ENCODE assay signal across 2 cellular contexts in the genomic region with DNA sequence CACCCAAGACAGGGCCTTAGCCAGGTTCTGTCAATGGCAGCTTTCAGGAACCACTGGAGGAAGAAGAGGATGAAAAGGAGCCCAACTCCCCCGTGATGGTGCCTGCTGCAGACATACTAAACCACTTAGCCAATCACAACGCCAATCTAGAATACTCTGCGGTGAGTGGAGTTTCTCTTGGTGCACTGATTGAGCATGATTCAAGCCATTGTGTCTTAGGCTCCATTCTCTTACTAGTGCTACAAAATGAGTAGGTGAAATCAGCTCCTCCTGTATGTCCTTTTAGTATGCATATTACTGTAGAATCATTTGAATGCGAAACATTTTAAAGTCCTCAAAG.
TF ChIP-seq lines count a peak whose summit lies in the region.

No MANE protein-coding gene starts in this region.

TF ChIP-seq in SK-N-SH, 30 proteins besides CTCF, POLR2A, EP300 and RAD21 (continued from another document):
- TF ChIP-seq, protein P1, sequence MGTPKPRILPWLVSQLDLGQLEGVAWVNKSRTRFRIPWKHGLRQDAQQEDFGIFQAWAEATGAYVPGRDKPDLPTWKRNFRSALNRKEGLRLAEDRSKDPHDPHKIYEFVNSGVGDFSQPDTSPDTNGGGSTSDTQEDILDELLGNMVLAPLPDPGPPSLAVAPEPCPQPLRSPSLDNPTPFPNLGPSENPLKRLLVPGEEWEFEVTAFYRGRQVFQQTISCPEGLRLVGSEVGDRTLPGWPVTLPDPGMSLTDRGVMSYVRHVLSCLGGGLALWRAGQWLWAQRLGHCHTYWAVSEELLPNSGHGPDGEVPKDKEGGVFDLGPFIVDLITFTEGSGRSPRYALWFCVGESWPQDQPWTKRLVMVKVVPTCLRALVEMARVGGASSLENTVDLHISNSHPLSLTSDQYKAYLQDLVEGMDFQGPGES (IDR thresholded peaks at IDR 0.05; ENCODE audit: low read depth, low read length) = no peak
- TF ChIP-seq FOXJ3 (CRISPR knock-in tag; IDR thresholded peaks at IDR 0.05) (no peak), POLR2AphosphoS5 (IDR thresholded peaks at IDR 0.05; ENCODE audit: low read depth, low read length) (no peak), YY1 (IDR thresholded peaks at IDR 0.05; ENCODE audit: low read depth) (no peak), NFIC (IDR thresholded peaks at IDR 0.05; ENCODE audit: borderline replicate concordance) (no peak), TCF12 (IDR thresholded peaks at IDR 0.05) (no peak), NRF1 (IDR thresholded peaks at IDR 0.05; ENCODE audit: low read depth, low read length) (no peak), MEF2A (IDR thresholded peaks at IDR 0.05; ENCODE audit: borderline replicate concordance, low read depth) (no peak)
- TF ChIP-seq, protein P2, sequence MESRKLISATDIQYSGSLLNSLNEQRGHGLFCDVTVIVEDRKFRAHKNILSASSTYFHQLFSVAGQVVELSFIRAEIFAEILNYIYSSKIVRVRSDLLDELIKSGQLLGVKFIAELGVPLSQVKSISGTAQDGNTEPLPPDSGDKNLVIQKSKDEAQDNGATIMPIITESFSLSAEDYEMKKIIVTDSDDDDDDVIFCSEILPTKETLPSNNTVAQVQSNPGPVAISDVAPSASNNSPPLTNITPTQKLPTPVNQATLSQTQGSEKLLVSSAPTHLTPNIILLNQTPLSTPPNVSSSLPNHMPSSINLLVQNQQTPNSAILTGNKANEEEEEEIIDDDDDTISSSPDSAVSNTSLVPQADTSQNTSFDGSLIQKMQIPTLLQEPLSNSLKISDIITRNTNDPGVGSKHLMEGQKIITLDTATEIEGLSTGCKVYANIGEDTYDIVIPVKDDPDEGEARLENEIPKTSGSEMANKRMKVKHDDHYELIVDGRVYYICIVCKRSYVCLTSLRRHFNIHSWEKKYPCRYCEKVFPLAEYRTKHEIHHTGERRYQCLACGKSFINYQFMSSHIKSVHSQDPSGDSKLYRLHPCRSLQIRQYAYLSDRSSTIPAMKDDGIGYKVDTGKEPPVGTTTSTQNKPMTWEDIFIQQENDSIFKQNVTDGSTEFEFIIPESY (IDR thresholded peaks at IDR 0.05; ENCODE audit: borderline replicate concordance, low read depth) = no peak
- TF ChIP-seq, protein P3, sequence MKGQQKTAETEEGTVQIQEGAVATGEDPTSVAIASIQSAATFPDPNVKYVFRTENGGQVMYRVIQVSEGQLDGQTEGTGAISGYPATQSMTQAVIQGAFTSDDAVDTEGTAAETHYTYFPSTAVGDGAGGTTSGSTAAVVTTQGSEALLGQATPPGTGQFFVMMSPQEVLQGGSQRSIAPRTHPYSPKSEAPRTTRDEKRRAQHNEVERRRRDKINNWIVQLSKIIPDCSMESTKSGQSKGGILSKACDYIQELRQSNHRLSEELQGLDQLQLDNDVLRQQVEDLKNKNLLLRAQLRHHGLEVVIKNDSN (IDR thresholded peaks at IDR 0.05; ENCODE audit: borderline replicate concordance, low read depth) = no peak

TF ChIP-seq in SK-N-SH treated with all-trans-retinoic acid at 6 μM for 48 hours, 23 proteins besides CTCF, POLR2A, EP300 and RAD21 (continued from another document):
- TF ChIP-seq ESRRG (CRISPR knock-in tag; IDR thresholded peaks at IDR 0.05) (no peak), OSR1 (CRISPR knock-in tag; IDR thresholded peaks at IDR 0.05) (no peak), ZFP30 (CRISPR knock-in tag; IDR thresholded peaks at IDR 0.05) (no peak), TCF4 (CRISPR knock-in tag; IDR thresholded peaks at IDR 0.05; ENCODE audit: borderline replicate concordance) (no peak), PPARA (CRISPR knock-in tag; IDR thresholded peaks at IDR 0.05; ENCODE audit: borderline replicate concordance) (no peak), BACH2 (CRISPR knock-in tag; IDR thresholded peaks at IDR 0.05; ENCODE audit: borderline replicate concordance) (no peak), ZC3H10 (CRISPR knock-in tag; IDR thresholded peaks at IDR 0.05) (no peak)
- TF ChIP-seq, protein P4, sequence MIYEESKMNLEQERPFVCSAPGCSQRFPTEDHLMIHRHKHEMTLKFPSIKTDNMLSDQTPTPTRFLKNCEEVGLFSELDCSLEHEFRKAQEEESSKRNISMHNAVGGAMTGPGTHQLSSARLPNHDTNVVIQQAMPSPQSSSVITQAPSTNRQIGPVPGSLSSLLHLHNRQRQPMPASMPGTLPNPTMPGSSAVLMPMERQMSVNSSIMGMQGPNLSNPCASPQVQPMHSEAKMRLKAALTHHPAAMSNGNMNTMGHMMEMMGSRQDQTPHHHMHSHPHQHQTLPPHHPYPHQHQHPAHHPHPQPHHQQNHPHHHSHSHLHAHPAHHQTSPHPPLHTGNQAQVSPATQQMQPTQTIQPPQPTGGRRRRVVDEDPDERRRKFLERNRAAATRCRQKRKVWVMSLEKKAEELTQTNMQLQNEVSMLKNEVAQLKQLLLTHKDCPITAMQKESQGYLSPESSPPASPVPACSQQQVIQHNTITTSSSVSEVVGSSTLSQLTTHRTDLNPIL (CRISPR knock-in tag; IDR thresholded peaks at IDR 0.05; ENCODE audit: low read depth) = no peak
